In genomic region chr6:127865108-127865507, GRCh38 we compare ENCODE assay signal across 28 cellular contexts. TPM values are rescaled to one million over a fixed set of nuclear protein-coding genes. Genes with fewer than 3 reads are reported as not detected.
"Had no signal": no experiment of that assay in that cellular context is flagged by ENCODE, and none has a peak within 500 bp of the region (broad histone marks: within the 10 kb centered on the region; RNA-seq: fewer than 3 reads in every experiment).

No MANE protein-coding gene starts in this region.

- FAIRE-seq: frontal cortex had no signal

- H3K79me2 ChIP-seq: hepatocyte had no signal

- H3K27ac Mint-ChIP-seq: activated CD4-positive, alpha-beta T cell treated with anti-CD3 and anti-CD28 coated beads, Interleukin-2, amount 10 ng/mL, durations not matched to agents 7 days and 5 days; activated naive CD4-positive, alpha-beta T cell treated with anti-CD3 and anti-CD28 coated beads for 36 hours; mesothelial cell of epicardium; stimulated activated memory B cell treated with anti-CD40 and anti-IgM and Interleukin-4, amounts not matched to agents 10 μg/mL and 1 μg/mL and 100 μg/mL, for 72 hours; type B pancreatic cell had no signal

- H3K4me3 Mint-ChIP-seq: activated CD4-positive, alpha-beta T cell treated with anti-CD3 and anti-CD28 coated beads, Interleukin-2, amount 10 ng/mL, durations not matched to agents 7 days and 5 days; activated naive CD4-positive, alpha-beta T cell treated with anti-CD3 and anti-CD28 coated beads for 36 hours; mesothelial cell of epicardium; nephron; stimulated activated memory B cell treated with anti-CD40 and anti-IgM and Interleukin-4, amounts not matched to agents 10 μg/mL and 1 μg/mL and 100 μg/mL, for 72 hours; type B pancreatic cell had no signal

- ATAC-seq: left ventricle myocardium superior; psoas muscle; right cardiac atrium; stimulated activated memory B cell treated with anti-CD40 and anti-IgM and Interleukin-4, amounts not matched to agents 10 μg/mL and 1 μg/mL and 100 μg/mL, for 72 hours had no signal

- H3K4me1 ChIP-seq: adrenal gland, ascending aorta, esophagus muscularis mucosa, psoas muscle, vagina had no signal

- H3K27me3 Mint-ChIP-seq: activated CD4-positive, alpha-beta T cell treated with anti-CD3 and anti-CD28 coated beads, Interleukin-2, amount 10 ng/mL, durations not matched to agents 7 days and 5 days; stimulated activated memory B cell treated with anti-CD40 and anti-IgM and Interleukin-4, amounts not matched to agents 10 μg/mL and 1 μg/mL and 100 μg/mL, for 72 hours; type B pancreatic cell had no signal

- H3K4me1 Mint-ChIP-seq: mesothelial cell of epicardium; nephron; stimulated activated memory B cell treated with anti-CD40 and anti-IgM and Interleukin-4, amounts not matched to agents 10 μg/mL and 1 μg/mL and 100 μg/mL, for 72 hours had no signal

- H3K4me3 ChIP-seq: adrenal gland, ascending aorta, dorsolateral prefrontal cortex, esophagus muscularis mucosa, hepatocyte, ovary, psoas muscle, thoracic aorta, vagina had no signal

- DNase-seq: activated CD4-positive, alpha-beta T cell treated with anti-CD3 and anti-CD28 coated beads, Interleukin-2, amount 10 ng/mL, durations not matched to agents 7 days and 5 days; activated CD8-positive, alpha-beta memory T cell treated with anti-CD3 and anti-CD28 coated beads, Interleukin-2, amount 50 U/mL, for 4 hours; activated effector memory CD4-positive, alpha-beta T cell treated with Interleukin-2 at 50 U/mL for 16 hours; activated naive CD4-positive, alpha-beta T cell treated with anti-CD3 and anti-CD28 coated beads for 36 hours; activated T-cell treated with anti-CD3 and anti-CD28 coated beads, Interleukin-2, amount 50 U/mL, for 48 hours; adrenal gland; brain microvascular endothelial cell; caudate nucleus; dorsolateral prefrontal cortex; glutamatergic neuron; left ventricle myocardium superior; mammary epithelial cell; ovary; psoas muscle; right cardiac atrium; stimulated activated CD4-positive, alpha-beta T cell treated with anti-CD3 and anti-CD28 coated beads, Interleukin-12 subunit alpha, Interleukin-12 subunit beta, amount 100 ng/mL, for 4 hours; SW 1271 had no signal

- H3K36me3 Mint-ChIP-seq: mesothelial cell of epicardium; stimulated activated memory B cell treated with anti-CD40 and anti-IgM and Interleukin-4, amounts not matched to agents 10 μg/mL and 1 μg/mL and 100 μg/mL, for 72 hours; type B pancreatic cell had no signal

- H3K36me3 ChIP-seq: adrenal gland, ascending aorta, brain microvascular endothelial cell, esophagus muscularis mucosa, neutrophil, ovary, thoracic aorta, vagina had no signal

- H3K27me3 ChIP-seq: adrenal gland, ascending aorta, brain microvascular endothelial cell, dorsolateral prefrontal cortex, esophagus muscularis mucosa, hepatocyte, neutrophil, ovary, vagina had no signal

- H3K9me3 ChIP-seq: adrenal gland, ascending aorta, esophagus muscularis mucosa, neutrophil, ovary, psoas muscle, thoracic aorta, vagina had no signal

- H2AFZ ChIP-seq: hepatocyte had no signal

- H3K27ac ChIP-seq: adrenal gland, ascending aorta, brain microvascular endothelial cell, dorsolateral prefrontal cortex, esophagus muscularis mucosa, hepatocyte, neutrophil, ovary, psoas muscle, thoracic aorta, vagina had no signal

- H3K4me2 ChIP-seq: hepatocyte had no signal

RNA-seq across cellular contexts. Expression of gene THEMIS, which starts 35.8 kb away (rescaled TPM):
- total RNA-seq: ascending aorta, hepatocyte, mammary epithelial cell, mesothelial cell of epicardium had no signal
- polyA plus RNA-seq: hepatocyte, mammary epithelial cell, right cardiac atrium had no signal
